Comparison of ENCODE assay signal across 8 cellular contexts in genomic region chr3:108090701-108091497, GRCh38. TPM values are rescaled to one million over a fixed set of nuclear protein-coding genes. Genes with fewer than 3 reads are reported as not detected.
DNase-seq lines count a peak whose midpoint lies in the region; ATAC-seq, FAIRE-seq and TF ChIP-seq lines count a peak whose summit lies in the region.

TSS of gene CD47 (minus strand) at chr3:108091031. CDS start at chr3:108090908, 123 bp downstream.

- TF ChIP-seq CTCF in fibroblast of the aortic adventitia (IDR thresholded peaks at IDR 0.05; ENCODE audit: insufficient read depth, low read length) (no peak), nephron (IDR thresholded peaks at IDR 0.05; ENCODE audit: unreplicated experiment in 3 of 3) (no peak)

- H3K4me3 ChIP-seq in fibroblast of the aortic adventitia (ENCODE audit: low read depth, low read length): peak within 1 kb of the TSS; percentile 86

- FAIRE-seq in H54 (lab: Jason Lieb, UNC): no peak

- peaks cover 10% of the 10 kb centered on the region for H3K4me1 Mint-ChIP-seq in nephron

- peak within 1 kb of the TSS; percentile 43 to 88 (median 76) for H3K27ac Mint-ChIP-seq in nephron

- peak within 1 kb of the TSS; percentile 93 to 99 (median 96) for H3K4me3 Mint-ChIP-seq in nephron

- TF ChIP-seq POLR2A in H54 (IDR thresholded peaks at IDR 0.05; ENCODE audit: low read depth, low read length): peak; percentile 79

- peaks cover 11% of the 10 kb centered on the region for H3K27me3 Mint-ChIP-seq in nephron (ENCODE audit: low read depth)

- peak; percentile 71 for ATAC-seq in stimulated activated naive CD8-positive, alpha-beta T cell treated with anti-CD3 and anti-CD28 coated beads, Interleukin-15, Interleukin-2, amounts not matched to agents 100 U/mL and 50 U/mL, for 24 hours

- no peaks in the 10 kb centered on the region for H3K36me3 Mint-ChIP-seq in nephron (ENCODE audit: low read depth)

- peak; percentile 89 for DNase-seq in EH (ENCODE audit: low read depth)
- DNase-seq in H54 (ENCODE audit: insufficient read length, low spot score): peak; percentile 93
- peak; percentile 88 for DNase-seq in M059J (ENCODE audit: low read depth)
- DNase-seq in SHP77 (lab: John Stamatoyannopoulos, UW): peak; percentile 64 to 81
- DNase-seq in activated effector memory CD4-positive, alpha-beta T cell treated with anti-CD3 and anti-CD28 coated beads, Interleukin-2, amount 50 U/mL, for 16 hours: peak; percentile 98
- peak; percentile 80 for DNase-seq in fibroblast of the aortic adventitia (ENCODE audit: low read depth)
- DNase-seq in stimulated activated naive CD8-positive, alpha-beta T cell treated with anti-CD3 and anti-CD28 coated beads, Interleukin-15, Interleukin-2, amounts not matched to agents 100 U/mL and 50 U/mL, for 24 hours: peak; percentile 98

- no peaks in the 10 kb centered on the region for H3K9me3 Mint-ChIP-seq in nephron

RNA-seq across cellular contexts. Expression of gene CD47, which starts in this region (rescaled TPM):
- total RNA-seq in M059J (2014; rRNA removed; shearing (Covaris generic)): 184 and 189 TPM in 2 replicates
- 113 and 191 TPM in 2 replicates for total RNA-seq in fibroblast of the aortic adventitia (ENCODE audit: low replicate concordance)

Comparison
In these comparisons a context has a peak if more than half of its experiments do, and no peak if none do; other contexts are left out.
1. Peak in every context shown above with its lines: DNase-seq, ATAC-seq and H3K4me3 ChIP-seq.